In genomic region chr12:93442411-93443340, GRCh38 we compare ENCODE assay signal across 8 cellular contexts. TPM values are rescaled to one million over a fixed set of nuclear protein-coding genes. Genes with fewer than 3 reads are reported as not detected.
DNase-seq lines count a peak whose midpoint lies in the region; ATAC-seq and TF ChIP-seq lines count a peak whose summit lies in the region.

No MANE protein-coding gene starts in this region.

- H3K4me3 ChIP-seq in PC-9, result peak overlapping the region; percentile 73

- DNase-seq in ELF-1 (ENCODE audit: low read depth, low spot score), result peak; percentile 43
- peak; percentile 6 to 55 for DNase-seq in PC-9
- no peak for DNase-seq in endothelial cell (ENCODE audit: low spot score)
- DNase-seq in neural crest cell (ENCODE audit: low read depth, low spot score), result no peak
- DNase-seq in NCI-H2107 (lab: John Stamatoyannopoulos, UW), result no peak
- DNase-seq in foreskin melanocyte, result no peak
- no peak for DNase-seq in DMS 273 treated with DMSO at 0.1 percent for 48 hours (lab: John Stamatoyannopoulos, UW)

- no peaks in the 10 kb centered on the region for H3K27me3 ChIP-seq in PC-9 (ENCODE audit: insufficient read depth, low read depth)

- H3K27ac ChIP-seq in PC-9, result peak overlapping the region; percentile 83

- POLR2A ChIA-PET in PC-9 (lab: Charles Lee; ENCODE audit: unreplicated experiment), result interaction anchor here (0.6 kb wide), 1 partner anchor 1152 kb away, joined by 11 read pairs; no protein-coding TSS in a partner anchor

- H3K4me3 Mint-ChIP-seq in endothelial cell (ENCODE audit: unreplicated experiment) (peak overlapping the region; percentile 97), neural crest cell (peak overlapping the region; percentile 96)

- CTCF ChIA-PET in PC-9 (lab: Charles Lee), result no interaction called here

- H3K9me2 ChIP-seq in PC-9 (ENCODE audit: insufficient read depth), result no peaks in the 10 kb centered on the region

- H3K4me2 ChIP-seq in PC-9, result peak overlapping the region; percentile 92

- H3K9me3 ChIP-seq in PC-9 (ENCODE audit: insufficient read depth, low read depth), result no peaks in the 10 kb centered on the region

- H3K36me3 Mint-ChIP-seq in endothelial cell (ENCODE audit: low read depth, unreplicated experiment) (peaks cover 10% of the 10 kb centered on the region), neural crest cell (ENCODE audit: low read depth) (no peaks in the 10 kb centered on the region)

- H3K79me2 ChIP-seq in PC-9 (ENCODE audit: low read depth), result peaks cover 41% of the 10 kb centered on the region

- no peak for ATAC-seq in GM18909 (IDR thresholded peaks at IDR 0.05; ENCODE audit: poor library complexity, unreplicated experiment)

- peak overlapping the region; percentile 99 for H3K27ac Mint-ChIP-seq in endothelial cell (ENCODE audit: unreplicated experiment)
- peak overlapping the region; percentile 98 for H3K27ac Mint-ChIP-seq in neural crest cell (ENCODE audit: unreplicated experiment)

- H3K4me1 Mint-ChIP-seq in endothelial cell (ENCODE audit: unreplicated experiment), result peaks cover 37% of the 10 kb centered on the region
- peaks cover 41% of the 10 kb centered on the region for H3K4me1 Mint-ChIP-seq in neural crest cell

- peaks cover 33% of the 10 kb centered on the region for H4K20me1 ChIP-seq in PC-9 (ENCODE audit: insufficient read depth)

- H3F3A ChIP-seq in PC-9 (ENCODE audit: insufficient read depth, low read depth), result peaks cover 18% of the 10 kb centered on the region; the same call in 1 of the 2 replicates

- peak overlapping the region; percentile 98 for H2AFZ ChIP-seq in PC-9

- no peak for TF ChIP-seq CTCF in PC-9 (conservative IDR thresholded peaks at IDR 0.05)
- no peak for TF ChIP-seq CTCF in endothelial cell (IDR thresholded peaks at IDR 0.05; ENCODE audit: unreplicated experiment)
- no peak for TF ChIP-seq CTCF in neural crest cell (conservative IDR thresholded peaks at IDR 0.05)

- no peaks in the 10 kb centered on the region for H3K36me3 ChIP-seq in PC-9 (ENCODE audit: low read depth)

- H3K27me3 Mint-ChIP-seq in endothelial cell (ENCODE audit: unreplicated experiment) (peaks cover 12% of the 10 kb centered on the region), neural crest cell (ENCODE audit: low read depth) (no peaks in the 10 kb centered on the region)

- TSS peak; percentile 91 for BruUV-seq in PC-9 (replicated peaks; lab: Mats Ljungman, UMichigan)

- H3K4me1 ChIP-seq in PC-9 (replicated peaks; ENCODE audit: insufficient read depth), result peaks cover 31% of the 10 kb centered on the region

- intact Hi-C loops in PC-9 (cut with micrococcal nuclease; ENCODE audit: unreplicated experiment), result loop anchor here (1.0 kb wide), 2 partner anchors 25 to 659 kb away; partner anchors contain the start of gene MRPL42

- H3K9me3 Mint-ChIP-seq in endothelial cell (ENCODE audit: unreplicated experiment) (no peaks in the 10 kb centered on the region), neural crest cell (no peaks in the 10 kb centered on the region)

RNA-seq across cellular contexts. Expression of gene UBE2N, which starts 0.9 kb away (rescaled TPM):
- total RNA-seq in PC-9 (2021) (68.5 and 82.1 TPM in 2 replicates), endothelial cell (ENCODE audit: unreplicated experiment) (150 TPM), neural crest cell (176 and 185 TPM in 2 replicates)

RNA-seq across cellular contexts. Expression of gene MRPL42, which starts 24.6 kb away (rescaled TPM):
- total RNA-seq in PC-9 (2021) (52.8 and 61.0 TPM in 2 replicates), endothelial cell (ENCODE audit: unreplicated experiment) (34.6 TPM), neural crest cell (117 and 121 TPM in 2 replicates)

Comparison
In these comparisons a context has a peak if more than half of its experiments do, and no peak if none do; other contexts are left out.
1. DNase-seq: peak in ELF-1 (single experiment) and PC-9 (2 of 2); none in endothelial cell (single experiment), neural crest cell (single experiment), NCI-H2107 (single experiment), foreskin melanocyte (single experiment) and DMS 273 treated with DMSO at 0.1 percent for 48 hours (single experiment).